ENCODE assay signal across 8 cellular contexts in genomic region chr1:26431979-26432695, GRCh38. TPM values are rescaled to one million over a fixed set of nuclear protein-coding genes. Genes with fewer than 3 reads are reported as not detected.
DNase-seq lines count a peak whose midpoint lies in the region; ATAC-seq lines count a peak whose summit lies in the region.

TSS of gene DHDDS (plus strand) at chr1:26432321. CDS start at chr1:26432946, 625 bp downstream.

- no peaks in the 10 kb centered on the region for H3K9me3 ChIP-seq in CD8-positive, alpha-beta memory T cell (ENCODE audit: low read length)

- H3K27ac Mint-ChIP-seq in CD8-positive, alpha-beta memory T cell = peak within 1 kb of the TSS; percentile 75 to 99 (median 96)

- peak; percentile 96 to 98 (median 97) for DNase-seq in CD8-positive, alpha-beta memory T cell
- DNase-seq in HS-5 (ENCODE audit: low read depth) (peak; percentile 87), medulla oblongata (ENCODE audit: extremely low spot score) (peak; percentile 98)
- DNase-seq in NK-92 treated with Interleukin-12 subunit alpha and Interleukin-12 subunit beta, amount 100 ng/mL, for 24 hours (lab: John Stamatoyannopoulos, UW) = peak; percentile 98
- DNase-seq in activated CD8-positive, alpha-beta memory T cell treated with anti-CD3 and anti-CD28 coated beads for 24 hours = peak; percentile 99
- peak; percentile 97 for DNase-seq in effector CD4-positive, alpha-beta T cell
- peak; percentile 95 for DNase-seq in stimulated activated CD8-positive, alpha-beta memory T cell treated with anti-CD3 and anti-CD28 coated beads, Interleukin-12 subunit alpha, Interleukin-12 subunit beta, amount 100 ng/mL, for 1 hour (ENCODE audit: low read depth)

- no peaks in the 10 kb centered on the region for H3K27me3 ChIP-seq in CD8-positive, alpha-beta memory T cell (ENCODE audit: insufficient read depth, low read length, poor library complexity, severe bottlenecking)

- peaks cover 4 to 14% (median 5%) of the 10 kb centered on the region in 3 donors for H3K36me3 Mint-ChIP-seq in CD8-positive, alpha-beta memory T cell

- peaks cover 19% of the 10 kb centered on the region for H3K4me1 ChIP-seq in CD8-positive, alpha-beta memory T cell (ENCODE audit: insufficient read depth, low read length)

- H3K27me3 Mint-ChIP-seq in CD8-positive, alpha-beta memory T cell = peaks cover 0 to 6% of the 10 kb centered on the region in 2 donors

- peak within 1 kb of the TSS; percentile 69 for H3K4me3 ChIP-seq in CD8-positive, alpha-beta memory T cell (ENCODE audit: low read length)

- CTCF ChIA-PET in CD8-positive, alpha-beta memory T cell (lab: Charles Lee) = interaction anchor here (0.6 to 3.8 kb wide), 14 partner anchors 12 to 396 kb away, joined by 3 to 23 read pairs (median 4); partner anchors contain the start of genes CEP85, HMGN2 and ZNF593

- H3K27ac ChIP-seq in CD8-positive, alpha-beta memory T cell (ENCODE audit: low read depth, low read length) = peak within 1 kb of the TSS; percentile 70

- H3K4me1 Mint-ChIP-seq in CD8-positive, alpha-beta memory T cell = peaks cover 19 to 24% (median 24%) of the 10 kb centered on the region in 3 donors

- peaks cover 3% of the 10 kb centered on the region for H3K36me3 ChIP-seq in CD8-positive, alpha-beta memory T cell (ENCODE audit: insufficient read depth, low read length)

- ATAC-seq in GM19468 (IDR thresholded peaks at IDR 0.05; ENCODE audit: extremely low read depth, unreplicated experiment) = peak; percentile 80

- peak within 1 kb of the TSS; percentile 90 to 98 (median 94) for H3K4me3 Mint-ChIP-seq in CD8-positive, alpha-beta memory T cell

- H3K9me3 Mint-ChIP-seq in CD8-positive, alpha-beta memory T cell = no peaks in the 10 kb centered on the region

- POLR2A ChIA-PET in CD8-positive, alpha-beta memory T cell (lab: Charles Lee) = interaction anchor here (0.6 to 1.2 kb wide), 8 partner anchors 15 to 306 kb away, joined by 3 to 17 read pairs (median 4); partner anchors contain the start of gene HMGN2

RNA-seq across cellular contexts. Expression of gene DHDDS, which starts in this region (rescaled TPM):
- total RNA-seq in CD8-positive, alpha-beta memory T cell = 10 to 100 TPM; 47.9 to 52.2 TPM
- 21.6 TPM for polyA plus RNA-seq in CD8-positive, alpha-beta memory T cell

Comparison
In these comparisons a context has a peak if more than half of its experiments do, and no peak if none do; other contexts are left out.
1. Peak in every context shown above with its lines: DNase-seq, ATAC-seq, H3K4me3 ChIP-seq and H3K27ac ChIP-seq.